1 cellular context compared by ENCODE assay signal in the genomic region with DNA sequence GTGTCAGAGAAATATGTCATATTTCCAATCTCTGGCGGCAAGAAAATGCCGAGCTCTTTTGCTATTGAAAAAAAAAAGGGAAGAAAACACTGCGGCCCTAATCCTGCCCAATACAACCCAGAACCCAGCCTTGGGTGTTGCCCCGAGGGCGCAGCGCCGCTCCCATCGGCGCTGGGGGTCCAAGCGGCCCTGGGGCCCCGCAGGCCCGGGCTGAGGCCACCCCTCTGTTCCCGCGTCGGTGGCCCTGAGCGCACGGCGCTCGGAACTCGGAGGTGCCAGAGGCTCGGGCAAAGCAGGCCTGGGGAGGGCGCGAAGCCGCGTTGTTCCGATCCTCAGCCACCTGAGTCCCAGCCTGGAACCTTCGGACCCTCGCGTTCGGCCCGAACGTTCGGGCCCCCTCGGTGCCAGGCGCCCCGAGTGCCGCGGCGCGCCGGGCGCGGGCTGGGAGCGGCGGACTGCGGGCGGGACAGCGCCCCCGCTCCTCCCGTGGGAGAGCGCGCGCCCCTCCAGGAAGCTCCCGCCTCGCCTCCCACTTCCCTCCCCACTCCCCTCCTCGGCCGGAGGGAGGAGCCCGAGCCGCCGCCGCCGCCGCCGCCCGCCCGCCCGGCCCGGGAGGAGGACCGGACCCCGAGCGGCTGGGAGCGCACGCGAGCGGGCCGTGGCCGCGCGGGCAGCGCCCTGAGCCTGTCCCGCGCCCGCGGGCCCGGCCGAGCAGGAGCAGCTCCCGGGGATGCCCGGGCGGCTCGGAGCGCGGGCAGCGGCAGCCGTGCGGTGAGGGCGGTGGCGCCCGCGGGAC.
TF ChIP-seq lines count a peak whose summit lies in the region.

A gene (plus strand): TSS at position 594 of the 796 bp plus-strand sequence. CDS start 18,160 bp downstream, outside the sequence.

TF ChIP-seq in HepG2, 621 proteins besides CTCF, POLR2A, EP300 and RAD21 (continued from another document and continues in another):
- TF ChIP-seq, protein P1, sequence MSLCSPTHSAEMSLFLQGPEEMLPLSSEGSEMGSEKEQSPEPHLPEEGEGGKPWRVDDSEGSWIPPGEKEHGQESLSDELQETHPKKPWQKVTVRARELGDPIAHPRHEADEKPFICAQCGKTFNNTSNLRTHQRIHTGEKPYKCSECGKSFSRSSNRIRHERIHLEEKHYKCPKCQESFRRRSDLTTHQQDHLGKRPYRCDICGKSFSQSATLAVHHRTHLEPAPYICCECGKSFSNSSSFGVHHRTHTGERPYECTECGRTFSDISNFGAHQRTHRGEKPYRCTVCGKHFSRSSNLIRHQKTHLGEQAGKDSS (CRISPR knock-in tag; IDR thresholded peaks at IDR 0.05; ENCODE audit: borderline replicate concordance, low read depth), result no peak
- TF ChIP-seq ZNF883 (CRISPR knock-in tag; IDR thresholded peaks at IDR 0.05; ENCODE audit: not compliant biosample characterization) (no peak), HNRNPLL (IDR thresholded peaks at IDR 0.05; ENCODE audit: low read depth, low read length, poor library complexity, severe bottlenecking) (no peak), ZNF256 (CRISPR knock-in tag; conservative IDR thresholded peaks at IDR 0.05) (no peak), SKI (IDR thresholded peaks at IDR 0.05; ENCODE audit: partially characterized antibody) (no peak), PAF1 (CRISPR knock-in tag; IDR thresholded peaks at IDR 0.05) (no peak), ZNF747 (CRISPR knock-in tag; IDR thresholded peaks at IDR 0.05; ENCODE audit: borderline replicate concordance) (no peak), DNMT3B (CRISPR knock-in tag; conservative IDR thresholded peaks at IDR 0.05) (no peak), KAT8 (CRISPR knock-in tag; IDR thresholded peaks at IDR 0.05) (no peak), HOXA3 (CRISPR knock-in tag; IDR thresholded peaks at IDR 0.05) (peak; percentile 48), ZNF841 (CRISPR knock-in tag; IDR thresholded peaks at IDR 0.05; ENCODE audit: borderline replicate concordance) (no peak), AGO1 (IDR thresholded peaks at IDR 0.05; ENCODE audit: low read depth, low read length, poor library complexity, severe bottlenecking) (no peak), NR2C2 (CRISPR knock-in tag; IDR thresholded peaks at IDR 0.05; ENCODE audit: borderline replicate concordance) (no peak), ADNP (CRISPR knock-in tag; IDR thresholded peaks at IDR 0.05) (no peak), DMAP1 (CRISPR knock-in tag; IDR thresholded peaks at IDR 0.05) (no peak), RFX1 (IDR thresholded peaks at IDR 0.05) (no peak), CBX1 (IDR thresholded peaks at IDR 0.05; ENCODE audit: low read depth) (no peak), STAG1 (CRISPR knock-in tag; IDR thresholded peaks at IDR 0.05) (no peak), BHLHE40 (IDR thresholded peaks at IDR 0.05; ENCODE audit: low read length) (no peak), ZSCAN12 (CRISPR knock-in tag; IDR thresholded peaks at IDR 0.05) (0 out of 2 replicates have a peak, but pooled peaks have one; percentile 46), ATRX (CRISPR knock-in tag; IDR thresholded peaks at IDR 0.05; ENCODE audit: borderline replicate concordance) (no peak), SRSF1 (optimal IDR thresholded peaks at IDR 0.05; ENCODE audit: low read depth, low read length) (no peak), KMT2B (CRISPR knock-in tag; IDR thresholded peaks at IDR 0.05) (no peak), ZNF432 (CRISPR knock-in tag; IDR thresholded peaks at IDR 0.05; ENCODE audit: borderline replicate concordance) (no peak), PITX1 (CRISPR knock-in tag; IDR thresholded peaks at IDR 0.05) (no peak), U2AF1 (optimal IDR thresholded peaks at IDR 0.05; ENCODE audit: low read depth, low read length) (no peak), MEF2D (CRISPR knock-in tag; IDR thresholded peaks at IDR 0.05) (no peak), ZBTB8A (CRISPR knock-in tag; IDR thresholded peaks at IDR 0.05; ENCODE audit: borderline replicate concordance, low read depth) (no peak), ZNF260 (CRISPR knock-in tag; IDR thresholded peaks at IDR 0.05; ENCODE audit: borderline replicate concordance, low read depth) (no peak), ZNF614 (CRISPR knock-in tag; IDR thresholded peaks at IDR 0.05; ENCODE audit: borderline replicate concordance) (no peak), RARA (CRISPR knock-in tag; IDR thresholded peaks at IDR 0.05) (no peak), TBP (CRISPR knock-in tag; IDR thresholded peaks at IDR 0.05) (no peak), KLF11 (CRISPR knock-in tag; IDR thresholded peaks at IDR 0.05) (no peak), ZNF777 (CRISPR knock-in tag; IDR thresholded peaks at IDR 0.05) (peak; percentile 52; the same call in 1 of the 2 replicates), RARG (CRISPR knock-in tag; IDR thresholded peaks at IDR 0.05; ENCODE audit: low read depth) (no peak), ZBTB38 (CRISPR knock-in tag; IDR thresholded peaks at IDR 0.05) (no peak), KLF16 (CRISPR knock-in tag; IDR thresholded peaks at IDR 0.05) (no peak), ZNF7 (CRISPR knock-in tag; IDR thresholded peaks at IDR 0.05) (no peak), ZFP36L1 (CRISPR knock-in tag; IDR thresholded peaks at IDR 0.05) (no peak), ZFYVE20 (CRISPR knock-in tag; IDR thresholded peaks at IDR 0.05; ENCODE audit: borderline replicate concordance, low read depth) (0 out of 2 replicates have a peak, but pooled peaks have one; percentile 44), ZNF232 (CRISPR knock-in tag; IDR thresholded peaks at IDR 0.05; ENCODE audit: borderline replicate concordance) (no peak), ZNF674 (CRISPR knock-in tag; IDR thresholded peaks at IDR 0.05; ENCODE audit: low read depth) (no peak), SETDB1 (CRISPR knock-in tag; IDR thresholded peaks at IDR 0.05; ENCODE audit: borderline replicate concordance) (no peak), ZNF354B (CRISPR knock-in tag; IDR thresholded peaks at IDR 0.05) (no peak), FIP1L1 (IDR thresholded peaks at IDR 0.05; ENCODE audit: borderline replicate concordance, insufficient read depth, low read depth, low read length) (no peak), MAFF (IDR thresholded peaks at IDR 0.05; ENCODE audit: low read depth, low read length) (no peak), PRMT3 (CRISPR knock-in tag; IDR thresholded peaks at IDR 0.05; ENCODE audit: borderline replicate concordance, low read depth) (no peak), HDAC1 (CRISPR knock-in tag; IDR thresholded peaks at IDR 0.05) (no peak), KDM4B (CRISPR knock-in tag; IDR thresholded peaks at IDR 0.05) (no peak), ZMYM2 (CRISPR knock-in tag; IDR thresholded peaks at IDR 0.05) (no peak), MIER2 (CRISPR knock-in tag; IDR thresholded peaks at IDR 0.05) (no peak), SP1 (IDR thresholded peaks at IDR 0.05) (no peak), SP1 (CRISPR knock-in tag; IDR thresholded peaks at IDR 0.05) (no peak), RXRA (CRISPR knock-in tag; IDR thresholded peaks at IDR 0.05) (no peak), ZNF772 (CRISPR knock-in tag; IDR thresholded peaks at IDR 0.05) (no peak), NFYC (CRISPR knock-in tag; IDR thresholded peaks at IDR 0.05) (no peak), TBX2 (CRISPR knock-in tag; IDR thresholded peaks at IDR 0.05; ENCODE audit: borderline replicate concordance) (no peak), NR2F1 (CRISPR knock-in tag; IDR thresholded peaks at IDR 0.05) (no peak), ZFP82 (CRISPR knock-in tag; IDR thresholded peaks at IDR 0.05; ENCODE audit: borderline replicate concordance) (no peak), ZNF331 (CRISPR knock-in tag; IDR thresholded peaks at IDR 0.05) (no peak), JUNB (CRISPR knock-in tag; IDR thresholded peaks at IDR 0.05; ENCODE audit: borderline replicate concordance) (no peak)
- TF ChIP-seq, protein P2, sequence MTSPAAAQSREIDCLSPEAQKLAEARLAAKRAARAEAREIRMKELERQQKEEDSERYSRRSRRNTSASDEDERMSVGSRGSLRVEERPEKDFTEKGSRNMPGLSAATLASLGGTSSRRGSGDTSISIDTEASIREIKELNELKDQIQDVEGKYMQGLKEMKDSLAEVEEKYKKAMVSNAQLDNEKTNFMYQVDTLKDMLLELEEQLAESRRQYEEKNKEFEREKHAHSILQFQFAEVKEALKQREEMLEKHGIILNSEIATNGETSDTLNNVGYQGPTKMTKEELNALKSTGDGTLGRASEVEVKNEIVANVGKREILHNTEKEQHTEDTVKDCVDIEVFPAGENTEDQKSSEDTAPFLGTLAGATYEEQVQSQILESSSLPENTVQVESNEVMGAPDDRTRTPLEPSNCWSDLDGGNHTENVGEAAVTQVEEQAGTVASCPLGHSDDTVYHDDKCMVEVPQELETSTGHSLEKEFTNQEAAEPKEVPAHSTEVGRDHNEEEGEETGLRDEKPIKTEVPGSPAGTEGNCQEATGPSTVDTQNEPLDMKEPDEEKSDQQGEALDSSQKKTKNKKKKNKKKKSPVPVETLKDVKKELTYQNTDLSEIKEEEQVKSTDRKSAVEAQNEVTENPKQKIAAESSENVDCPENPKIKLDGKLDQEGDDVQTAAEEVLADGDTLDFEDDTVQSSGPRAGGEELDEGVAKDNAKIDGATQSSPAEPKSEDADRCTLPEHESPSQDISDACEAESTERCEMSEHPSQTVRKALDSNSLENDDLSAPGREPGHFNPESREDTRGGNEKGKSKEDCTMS (CRISPR knock-in tag; conservative IDR thresholded peaks at IDR 0.05), result no peak
- TF ChIP-seq, protein P3, sequence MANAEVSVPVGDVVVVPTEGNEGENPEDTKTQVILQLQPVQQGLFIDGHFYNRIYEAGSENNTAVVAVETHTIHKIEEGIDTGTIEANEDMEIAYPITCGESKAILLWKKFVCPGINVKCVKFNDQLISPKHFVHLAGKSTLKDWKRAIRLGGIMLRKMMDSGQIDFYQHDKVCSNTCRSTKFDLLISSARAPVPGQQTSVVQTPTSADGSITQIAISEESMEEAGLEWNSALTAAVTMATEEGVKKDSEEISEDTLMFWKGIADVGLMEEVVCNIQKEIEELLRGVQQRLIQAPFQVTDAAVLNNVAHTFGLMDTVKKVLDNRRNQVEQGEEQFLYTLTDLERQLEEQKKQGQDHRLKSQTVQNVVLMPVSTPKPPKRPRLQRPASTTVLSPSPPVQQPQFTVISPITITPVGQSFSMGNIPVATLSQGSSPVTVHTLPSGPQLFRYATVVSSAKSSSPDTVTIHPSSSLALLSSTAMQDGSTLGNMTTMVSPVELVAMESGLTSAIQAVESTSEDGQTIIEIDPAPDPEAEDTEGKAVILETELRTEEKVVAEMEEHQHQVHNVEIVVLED (CRISPR knock-in tag; IDR thresholded peaks at IDR 0.05; ENCODE audit: borderline replicate concordance), result peak; percentile 7; the same call in 1 of the 2 replicates
- TF ChIP-seq, protein P4, sequence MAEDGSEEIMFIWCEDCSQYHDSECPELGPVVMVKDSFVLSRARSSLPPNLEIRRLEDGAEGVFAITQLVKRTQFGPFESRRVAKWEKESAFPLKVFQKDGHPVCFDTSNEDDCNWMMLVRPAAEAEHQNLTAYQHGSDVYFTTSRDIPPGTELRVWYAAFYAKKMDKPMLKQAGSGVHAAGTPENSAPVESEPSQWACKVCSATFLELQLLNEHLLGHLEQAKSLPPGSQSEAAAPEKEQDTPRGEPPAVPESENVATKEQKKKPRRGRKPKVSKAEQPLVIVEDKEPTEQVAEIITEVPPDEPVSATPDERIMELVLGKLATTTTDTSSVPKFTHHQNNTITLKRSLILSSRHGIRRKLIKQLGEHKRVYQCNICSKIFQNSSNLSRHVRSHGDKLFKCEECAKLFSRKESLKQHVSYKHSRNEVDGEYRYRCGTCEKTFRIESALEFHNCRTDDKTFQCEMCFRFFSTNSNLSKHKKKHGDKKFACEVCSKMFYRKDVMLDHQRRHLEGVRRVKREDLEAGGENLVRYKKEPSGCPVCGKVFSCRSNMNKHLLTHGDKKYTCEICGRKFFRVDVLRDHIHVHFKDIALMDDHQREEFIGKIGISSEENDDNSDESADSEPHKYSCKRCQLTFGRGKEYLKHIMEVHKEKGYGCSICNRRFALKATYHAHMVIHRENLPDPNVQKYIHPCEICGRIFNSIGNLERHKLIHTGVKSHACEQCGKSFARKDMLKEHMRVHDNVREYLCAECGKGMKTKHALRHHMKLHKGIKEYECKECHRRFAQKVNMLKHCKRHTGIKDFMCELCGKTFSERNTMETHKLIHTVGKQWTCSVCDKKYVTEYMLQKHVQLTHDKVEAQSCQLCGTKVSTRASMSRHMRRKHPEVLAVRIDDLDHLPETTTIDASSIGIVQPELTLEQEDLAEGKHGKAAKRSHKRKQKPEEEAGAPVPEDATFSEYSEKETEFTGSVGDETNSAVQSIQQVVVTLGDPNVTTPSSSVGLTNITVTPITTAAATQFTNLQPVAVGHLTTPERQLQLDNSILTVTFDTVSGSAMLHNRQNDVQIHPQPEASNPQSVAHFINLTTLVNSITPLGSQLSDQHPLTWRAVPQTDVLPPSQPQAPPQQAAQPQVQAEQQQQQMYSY (CRISPR knock-in tag; IDR thresholded peaks at IDR 0.05), result no peak
- TF ChIP-seq, protein P5, sequence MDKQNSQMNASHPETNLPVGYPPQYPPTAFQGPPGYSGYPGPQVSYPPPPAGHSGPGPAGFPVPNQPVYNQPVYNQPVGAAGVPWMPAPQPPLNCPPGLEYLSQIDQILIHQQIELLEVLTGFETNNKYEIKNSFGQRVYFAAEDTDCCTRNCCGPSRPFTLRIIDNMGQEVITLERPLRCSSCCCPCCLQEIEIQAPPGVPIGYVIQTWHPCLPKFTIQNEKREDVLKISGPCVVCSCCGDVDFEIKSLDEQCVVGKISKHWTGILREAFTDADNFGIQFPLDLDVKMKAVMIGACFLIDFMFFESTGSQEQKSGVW (CRISPR knock-in tag; IDR thresholded peaks at IDR 0.05; ENCODE audit: borderline replicate concordance), result no peak
- TF ChIP-seq, protein P6, sequence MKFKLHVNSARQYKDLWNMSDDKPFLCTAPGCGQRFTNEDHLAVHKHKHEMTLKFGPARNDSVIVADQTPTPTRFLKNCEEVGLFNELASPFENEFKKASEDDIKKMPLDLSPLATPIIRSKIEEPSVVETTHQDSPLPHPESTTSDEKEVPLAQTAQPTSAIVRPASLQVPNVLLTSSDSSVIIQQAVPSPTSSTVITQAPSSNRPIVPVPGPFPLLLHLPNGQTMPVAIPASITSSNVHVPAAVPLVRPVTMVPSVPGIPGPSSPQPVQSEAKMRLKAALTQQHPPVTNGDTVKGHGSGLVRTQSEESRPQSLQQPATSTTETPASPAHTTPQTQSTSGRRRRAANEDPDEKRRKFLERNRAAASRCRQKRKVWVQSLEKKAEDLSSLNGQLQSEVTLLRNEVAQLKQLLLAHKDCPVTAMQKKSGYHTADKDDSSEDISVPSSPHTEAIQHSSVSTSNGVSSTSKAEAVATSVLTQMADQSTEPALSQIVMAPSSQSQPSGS (CRISPR knock-in tag; IDR thresholded peaks at IDR 0.05), result no peak
- TF ChIP-seq, protein P7, sequence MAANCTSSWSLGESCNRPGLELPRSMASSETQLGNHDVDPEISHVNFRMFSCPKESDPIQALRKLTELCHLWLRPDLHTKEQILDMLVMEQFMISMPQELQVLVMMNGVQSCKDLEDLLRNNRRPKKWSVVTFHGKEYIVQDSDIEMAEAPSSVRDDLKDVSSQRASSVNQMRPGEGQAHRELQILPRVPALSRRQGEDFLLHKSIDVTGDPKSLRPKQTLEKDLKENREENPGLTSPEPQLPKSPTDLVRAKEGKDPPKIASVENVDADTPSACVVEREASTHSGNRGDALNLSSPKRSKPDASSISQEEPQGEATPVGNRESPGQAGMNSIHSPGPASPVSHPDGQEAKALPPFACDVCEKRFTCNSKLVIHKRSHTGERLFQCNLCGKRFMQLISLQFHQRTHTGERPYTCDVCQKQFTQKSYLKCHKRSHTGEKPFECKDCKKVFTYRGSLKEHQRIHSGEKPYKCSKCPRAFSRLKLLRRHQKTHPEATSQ (CRISPR knock-in tag; IDR thresholded peaks at IDR 0.05; ENCODE audit: borderline replicate concordance), result no peak
